In genomic region chr2:27117995-27118524, GRCh38 we compare ENCODE assay signal across 1 cellular context.
TF ChIP-seq lines count a peak whose summit lies in the region.

No MANE protein-coding gene starts in this region.

TF ChIP-seq in H1, 55 proteins besides CTCF, POLR2A, EP300 and RAD21:
- TF ChIP-seq FOSL1 (IDR thresholded peaks at IDR 0.05; ENCODE audit: insufficient read depth, low read depth, low read length) = no peak
- TF ChIP-seq PHF8 (conservative IDR thresholded peaks at IDR 0.05; ENCODE audit: low read depth, low read length) = no peak
- no peak for TF ChIP-seq MAFK (IDR thresholded peaks at IDR 0.05; ENCODE audit: low read depth, low read length)
- TF ChIP-seq BACH1 (IDR thresholded peaks at IDR 0.05; ENCODE audit: low read length) = no peak
- TF ChIP-seq CREB1 (IDR thresholded peaks at IDR 0.05) = no peak
- no peak for TF ChIP-seq KDM4A (IDR thresholded peaks at IDR 0.05; ENCODE audit: low read depth, low read length, severe bottlenecking)
- TF ChIP-seq BCL11A (IDR thresholded peaks at IDR 0.05; ENCODE audit: low read depth in 2 of 2, low read length in 2 of 2) = no peak
- no peak for TF ChIP-seq SP2 (IDR thresholded peaks at IDR 0.05; ENCODE audit: low read length)
